Comparison of ENCODE assay signal across 7 cellular contexts in genomic region chrX:136879001-136879667, GRCh38. TPM values are rescaled to one million over a fixed set of nuclear protein-coding genes. Genes with fewer than 3 reads are reported as not detected.
A peak's percentile ranks its signal among the peaks of the same experiment; 100 is the strongest.
DNase-seq lines count a peak whose midpoint lies in the region; ATAC-seq and TF ChIP-seq lines count a peak whose summit lies in the region.

No MANE protein-coding gene starts in this region.

- POLR2A ChIA-PET in activated CD4-positive, alpha-beta memory T cell treated with anti-CD3 and anti-CD28 coated beads for 36 hours (lab: Charles Lee), result interaction anchor here (0.5 to 3.2 kb wide), 11 partner anchors 8 to 291 kb away, joined by 3 to 27 read pairs (median 5); no protein-coding TSS in a partner anchor

- no peaks in the 10 kb centered on the region for H3K4me1 ChIP-seq in right cardiac atrium (ENCODE audit: control insufficient read depth, insufficient read depth, low read length)

- DNase-seq in HL-60 (ENCODE audit: low read depth in 1 of 2, low spot score in 1 of 2), result no peak
- no peak for DNase-seq in activated CD4-positive, alpha-beta memory T cell treated with anti-CD3 and anti-CD28 coated beads for 36 hours
- DNase-seq in right cardiac atrium, result no peak
- DNase-seq in Kasumi-1 (lab: John Stamatoyannopoulos, UW), result no peak

- peaks cover 22% of the 10 kb centered on the region for H3K4me1 Mint-ChIP-seq in activated CD4-positive, alpha-beta memory T cell treated with anti-CD3 and anti-CD28 coated beads for 36 hours (ENCODE audit: low read depth)

- intact Hi-C loops in activated CD4-positive, alpha-beta memory T cell treated with anti-CD3 and anti-CD28 coated beads for 36 hours (cut with micrococcal nuclease), result no loop called here
- intact Hi-C loops in right cardiac atrium (cut with DNase I), result no loop called here

- peaks cover 41% of the 10 kb centered on the region for H3K36me3 Mint-ChIP-seq in activated CD4-positive, alpha-beta memory T cell treated with anti-CD3 and anti-CD28 coated beads for 36 hours

- H3K27me3 Mint-ChIP-seq in activated CD4-positive, alpha-beta memory T cell treated with anti-CD3 and anti-CD28 coated beads for 36 hours, result no peaks in the 10 kb centered on the region

- H3K27ac ChIP-seq in HL-60 (replicated peaks) (peak overlapping the region; percentile 98), right cardiac atrium (ENCODE audit: low read length) (no peak overlapping the region), skin epidermis (peak overlapping the region in 20 of 21 experiments; percentile 59 to 97 (median 92))

- H3K27ac Mint-ChIP-seq in activated CD4-positive, alpha-beta memory T cell treated with anti-CD3 and anti-CD28 coated beads for 36 hours, result peak overlapping the region; percentile 99

- no peaks in the 10 kb centered on the region for H3K9me3 Mint-ChIP-seq in activated CD4-positive, alpha-beta memory T cell treated with anti-CD3 and anti-CD28 coated beads for 36 hours

- CTCF ChIA-PET in activated CD4-positive, alpha-beta memory T cell treated with anti-CD3 and anti-CD28 coated beads for 36 hours (lab: Charles Lee), result interaction anchor here (1.3 kb wide), 1 partner anchor 124 kb away, joined by 3 read pairs; no protein-coding TSS in a partner anchor

- ATAC-seq in right cardiac atrium (no peak), HG03520 (IDR thresholded peaks at IDR 0.05; ENCODE audit: unreplicated experiment) (no peak), GM19467 (IDR thresholded peaks at IDR 0.05; ENCODE audit: unreplicated experiment) (no peak)

- WGBS in right cardiac atrium, result 6% methylated on average over 10 of the region's 10 CpGs

- H3K4me3 Mint-ChIP-seq in activated CD4-positive, alpha-beta memory T cell treated with anti-CD3 and anti-CD28 coated beads for 36 hours, result peak overlapping the region; percentile 98

- peak overlapping the region; percentile 61 for H3K4me3 ChIP-seq in HL-60 (replicated peaks; ENCODE audit: insufficient read depth, low read length)
- peak overlapping the region; percentile 69 for H3K4me3 ChIP-seq in right cardiac atrium (ENCODE audit: low read length)
- peak overlapping the region; percentile 61 to 76 (median 72) for H3K4me3 ChIP-seq in skin epidermis

- TF ChIP-seq CTCF in HL-60 (IDR thresholded peaks at IDR 0.05; ENCODE audit: insufficient read depth, low read length), result no peak

- H3K9me3 ChIP-seq in right cardiac atrium (ENCODE audit: control insufficient read depth, low read length), result no peaks in the 10 kb centered on the region

- H3K27me3 ChIP-seq in HL-60 (ENCODE audit: insufficient read depth, poor library complexity, severe bottlenecking) (no peaks in the 10 kb centered on the region), right cardiac atrium (ENCODE audit: control insufficient read depth, insufficient read depth) (no peaks in the 10 kb centered on the region)

RNA-seq across cellular contexts. Expression of gene RBMX, which starts 1.4 kb away (rescaled TPM):
- 100 to 1,000 TPM; 269 to 271 TPM for total RNA-seq in activated CD4-positive, alpha-beta memory T cell treated with anti-CD3 and anti-CD28 coated beads for 36 hours
- total RNA-seq in right cardiac atrium, result 100 to 1,000 TPM in 2 of 4 donors, 10 to 100 TPM in 2; 88.4 to 123 (median 107) TPM
- polyA plus RNA-seq in right cardiac atrium, result 89.3 TPM
